2 cellular contexts compared by ENCODE assay signal in genomic region chr16:68338326-68339119, GRCh38.
TF ChIP-seq lines count a peak whose summit lies in the region.

No MANE protein-coding gene starts in this region.

TF ChIP-seq in HepG2, 621 proteins besides CTCF, POLR2A, EP300 and RAD21:
- TF ChIP-seq KAT7 (CRISPR knock-in tag; IDR thresholded peaks at IDR 0.05; ENCODE audit: borderline replicate concordance), result no peak
- no peak for TF ChIP-seq TEAD2 (CRISPR knock-in tag; IDR thresholded peaks at IDR 0.05)
- TF ChIP-seq AGO2 (optimal IDR thresholded peaks at IDR 0.05; ENCODE audit: low read depth, low read length), result peak; percentile 54
- no peak for TF ChIP-seq DRAP1 (CRISPR knock-in tag; IDR thresholded peaks at IDR 0.05)
- TF ChIP-seq SYNCRIP (IDR thresholded peaks at IDR 0.05; ENCODE audit: insufficient read depth, low read depth, low read length), result no peak
- TF ChIP-seq THAP8 (CRISPR knock-in tag; IDR thresholded peaks at IDR 0.05; ENCODE audit: borderline replicate concordance), result no peak
- TF ChIP-seq HOXD1 (CRISPR knock-in tag; IDR thresholded peaks at IDR 0.05), result no peak
- TF ChIP-seq MED8 (CRISPR knock-in tag; IDR thresholded peaks at IDR 0.05; ENCODE audit: insufficient replicate concordance), result no peak
- TF ChIP-seq SMARCC2 (IDR thresholded peaks at IDR 0.05), result no peak
- no peak for TF ChIP-seq SPEN (CRISPR knock-in tag; IDR thresholded peaks at IDR 0.05; ENCODE audit: low read depth)
- TF ChIP-seq RBM22 (optimal IDR thresholded peaks at IDR 0.05; ENCODE audit: low read length), result peak; percentile 72
- no peak for TF ChIP-seq LRRFIP1 (CRISPR knock-in tag; conservative IDR thresholded peaks at IDR 0.05)
- no peak for TF ChIP-seq DR1 (CRISPR knock-in tag; IDR thresholded peaks at IDR 0.05)
- TF ChIP-seq CENPBD1 (CRISPR knock-in tag; IDR thresholded peaks at IDR 0.05; ENCODE audit: borderline replicate concordance, low read depth), result no peak
- TF ChIP-seq CERS6 (CRISPR knock-in tag; IDR thresholded peaks at IDR 0.05), result no peak
TF ChIP-seq in HepG2: peak in this region for 2.

TF ChIP-seq in SK-N-SH treated with all-trans-retinoic acid at 6 μM for 48 hours, 23 proteins besides CTCF, POLR2A, EP300 and RAD21:
- no peak for TF ChIP-seq ZFP3 (CRISPR knock-in tag; IDR thresholded peaks at IDR 0.05)
- no peak for TF ChIP-seq PATZ1 (CRISPR knock-in tag; IDR thresholded peaks at IDR 0.05; ENCODE audit: borderline replicate concordance)
- no peak for TF ChIP-seq CSRNP3 (CRISPR knock-in tag; IDR thresholded peaks at IDR 0.05)
- TF ChIP-seq BACH2 (CRISPR knock-in tag; IDR thresholded peaks at IDR 0.05; ENCODE audit: borderline replicate concordance), result no peak
- no peak for TF ChIP-seq SNAI2 (CRISPR knock-in tag; IDR thresholded peaks at IDR 0.05)
- no peak for TF ChIP-seq CSDC2 (CRISPR knock-in tag; IDR thresholded peaks at IDR 0.05)
